8 cellular contexts compared by ENCODE assay signal in the genomic region with DNA sequence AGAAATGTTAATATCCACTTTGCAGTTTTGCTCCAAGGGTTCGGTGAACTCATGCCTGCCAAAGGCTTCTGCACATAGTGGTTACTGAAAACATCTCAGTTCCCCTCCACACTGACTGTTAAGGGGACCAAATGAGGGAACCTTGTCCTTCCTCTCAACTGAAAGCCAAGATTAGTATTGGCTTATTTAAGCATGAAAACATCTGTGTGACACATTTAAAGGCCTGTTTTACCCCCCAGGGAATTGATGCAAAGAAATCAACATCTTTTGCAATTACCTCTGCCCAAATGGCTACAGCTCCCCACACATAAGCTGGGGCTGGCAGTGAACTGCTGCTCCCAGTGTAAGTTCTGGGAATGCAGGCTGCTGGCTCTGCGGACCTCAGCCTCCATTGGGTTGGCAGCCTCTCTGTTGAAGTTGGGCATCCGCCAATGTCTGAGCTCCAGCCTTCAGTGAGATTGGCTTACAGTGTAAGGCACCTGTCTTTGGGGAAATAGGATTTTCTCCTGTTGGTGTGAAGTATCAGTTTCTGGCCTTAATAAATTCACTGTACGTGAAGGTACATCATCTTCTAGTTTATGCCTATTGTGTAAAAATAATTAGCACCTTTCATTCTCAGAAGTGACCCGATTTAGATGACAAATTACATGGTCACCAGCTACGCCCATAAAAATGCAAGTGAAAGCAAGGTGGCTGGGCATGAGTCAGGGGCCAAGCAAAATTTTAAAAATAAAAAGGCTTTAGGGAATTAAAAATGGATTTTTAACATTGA.
DNase-seq lines count a peak whose midpoint lies in the region; ATAC-seq and TF ChIP-seq lines count a peak whose summit lies in the region.

No MANE protein-coding gene starts in this region.

- no peaks in the 10 kb centered on the region for H3K36me3 Mint-ChIP-seq in activated naive CD4-positive, alpha-beta T cell treated with anti-CD3 and anti-CD28 coated beads for 36 hours (ENCODE audit: low read depth)

- H3K4me1 Mint-ChIP-seq in activated naive CD4-positive, alpha-beta T cell treated with anti-CD3 and anti-CD28 coated beads for 36 hours (ENCODE audit: low read depth), result no peaks in the 10 kb centered on the region

- peak; percentile 64 for ATAC-seq in GM19397 (IDR thresholded peaks at IDR 0.05; ENCODE audit: unreplicated experiment)
- peak; percentile 68 for ATAC-seq in HG03159 (IDR thresholded peaks at IDR 0.05; ENCODE audit: unreplicated experiment)
- peak; percentile 87 for ATAC-seq in body of pancreas
- ATAC-seq in sciatic nerve, result peak; percentile 86

- CTCF ChIA-PET in activated naive CD4-positive, alpha-beta T cell treated with anti-CD3 and anti-CD28 coated beads for 36 hours (lab: Charles Lee), result interaction anchor here (0.6 to 1.5 kb wide), 2 partner anchors 23 to 25 kb away, joined by 3 to 5 read pairs; no protein-coding TSS in a partner anchor

- no peaks in the 10 kb centered on the region for H3K9me3 Mint-ChIP-seq in activated naive CD4-positive, alpha-beta T cell treated with anti-CD3 and anti-CD28 coated beads for 36 hours

- no peaks in the 10 kb centered on the region for H3K36me3 ChIP-seq in body of pancreas (replicated peaks in 1 of 2; ENCODE audit: insufficient read depth in 1 of 2, low read depth in 2 of 2)

- peak overlapping the region in 1 of 4 donors; percentile 66 for H3K27ac ChIP-seq in body of pancreas

- no peaks in the 10 kb centered on the region for H3K9me3 ChIP-seq in body of pancreas

- H3K4me1 ChIP-seq in body of pancreas, result peaks cover 22% of the 10 kb centered on the region

- intact Hi-C loops in body of pancreas (cut with DNase I), result no loop called here
- intact Hi-C loops in sciatic nerve (cut with DNase I), result no loop called here
- intact Hi-C loops in activated naive CD4-positive, alpha-beta T cell treated with anti-CD3 and anti-CD28 coated beads for 36 hours (cut with micrococcal nuclease), result no loop called here

- WGBS in body of pancreas, 2 donors, result 24 to 27% methylated on average over 4 to 6 of the region's 6 CpGs

- no peak overlapping the region for H3K4me3 Mint-ChIP-seq in activated naive CD4-positive, alpha-beta T cell treated with anti-CD3 and anti-CD28 coated beads for 36 hours

- TF ChIP-seq CTCF in body of pancreas (IDR thresholded peaks at IDR 0.05), result peak in 5 of 7 experiments; percentile 8 to 31 (median 25)

- no peak overlapping the region for H3K27ac Mint-ChIP-seq in activated naive CD4-positive, alpha-beta T cell treated with anti-CD3 and anti-CD28 coated beads for 36 hours

- DNase-seq in body of pancreas (peak; percentile 84 to 87 (median 86)), sciatic nerve (ENCODE audit: low spot score) (peak; percentile 68), iPS-NIHi7 (ENCODE audit: extremely low spot score) (no peak), occipital lobe (lab: John Stamatoyannopoulos, UW) (no peak)
- no peak for DNase-seq in activated naive CD4-positive, alpha-beta T cell treated with anti-CD3 and anti-CD28 coated beads for 36 hours
- DNase-seq in activated T-cell treated with anti-CD3 and anti-CD28 coated beads, Interleukin-2, amount 50 U/mL, for 48 hours, result no peak

- no peak for TF ChIP-seq POLR2A in body of pancreas (IDR thresholded peaks at IDR 0.05)

- H3K4me3 ChIP-seq in body of pancreas, result no peak overlapping the region

- no peaks in the 10 kb centered on the region for H3K27me3 Mint-ChIP-seq in activated naive CD4-positive, alpha-beta T cell treated with anti-CD3 and anti-CD28 coated beads for 36 hours (ENCODE audit: low read depth)

- no peaks in the 10 kb centered on the region for H3K27me3 ChIP-seq in body of pancreas

Comparison
In these comparisons a context has a peak if more than half of its experiments do, and no peak if none do; other contexts are left out.
1. DNase-seq: peak in body of pancreas (4 of 4) and sciatic nerve (single experiment); none in activated naive CD4-positive, alpha-beta T cell treated with anti-CD3 and anti-CD28 coated beads for 36 hours (single experiment), iPS-NIHi7 (single experiment), occipital lobe (single experiment) and activated T-cell treated with anti-CD3 and anti-CD28 coated beads, Interleukin-2, amount 50 U/mL, for 48 hours (0 of 2).
2. Peak in every context shown above with its lines, with median percentiles within 50 percentile points of each other: ATAC-seq.